ENCODE assay signal across 19 cellular contexts in genomic region chrX:72080800-72081199, GRCh38. TPM values are rescaled to one million over a fixed set of nuclear protein-coding genes. Genes with fewer than 3 reads are reported as not detected.
DNase-seq lines count a peak whose midpoint lies in the region; ATAC-seq, FAIRE-seq and TF ChIP-seq lines count a peak whose summit lies in the region.
"Had no signal": no experiment of that assay in that cellular context is flagged by ENCODE, and none has a peak within 500 bp of the region (broad histone marks: within the 10 kb centered on the region; RNA-seq: fewer than 3 reads in every experiment).

No MANE protein-coding gene starts in this region.

- TF ChIP-seq CTCF in left ventricle myocardium inferior (IDR thresholded peaks at IDR 0.05; ENCODE audit: borderline replicate concordance) (no peak), esophagus muscularis mucosa (IDR thresholded peaks at IDR 0.05) (no peak), GM10266 (IDR thresholded peaks at IDR 0.05; ENCODE audit: control insufficient read depth, insufficient read depth, low read depth, missing control alignments) (no peak)

- H3K23ac ChIP-seq in trophoblast cell (ENCODE audit: low read length): no peak overlapping the region

- H3K27ac ChIP-seq in left ventricle myocardium inferior (replicated peaks) (peak overlapping the region; percentile 81), esophagus muscularis mucosa (replicated peaks in 1 of 4) (peak overlapping the region in 3 of 4 donors; percentile 35 to 62 (median 46)), trophoblast cell (ENCODE audit: low read depth, low read length) (peak overlapping the region; percentile 86), Karpas-422 (ENCODE audit: low read length) (no peak overlapping the region)
- H3K27ac ChIP-seq: A549, PC-9 had no signal

- no peak for TF ChIP-seq EP300 in esophagus muscularis mucosa (IDR thresholded peaks at IDR 0.05)

- no peak overlapping the region for H4K12ac ChIP-seq in trophoblast cell (ENCODE audit: low read depth, low read length)

- no peaks in the 10 kb centered on the region for H3K27me3 ChIP-seq in left ventricle myocardium inferior (ENCODE audit: low read depth)
- H3K27me3 ChIP-seq in esophagus muscularis mucosa: peaks cover 0 to 4% (median 0%) of the 10 kb centered on the region in 4 donors
- H3K27me3 ChIP-seq in trophoblast cell (ENCODE audit: insufficient read depth, low read length): no peaks in the 10 kb centered on the region
- H3K27me3 ChIP-seq in Karpas-422 (ENCODE audit: low read length): no peaks in the 10 kb centered on the region

- peak overlapping the region; percentile 40 for H3K4me2 ChIP-seq in trophoblast cell (ENCODE audit: low read length)
- H3K4me2 ChIP-seq in Karpas-422 (ENCODE audit: low read depth, low read length, poor library complexity, severe bottlenecking): no peak overlapping the region
- H3K4me2 ChIP-seq: A549, PC-9 had no signal

- intact Hi-C loops in left ventricle myocardium inferior (cut with micrococcal nuclease) (no loop called here), Right ventricle myocardium superior (cut with DNase I) (no loop called here), esophagus muscularis mucosa (cut with DNase I) (no loop called here)

- H3K79me1 ChIP-seq in trophoblast cell (ENCODE audit: low read length): peaks cover 38% of the 10 kb centered on the region

- H3K4me3 ChIP-seq in left ventricle myocardium inferior: peak overlapping the region; percentile 58
- H3K4me3 ChIP-seq in esophagus muscularis mucosa: peak overlapping the region; percentile 21 to 34 (median 30)
- no peak overlapping the region for H3K4me3 ChIP-seq in trophoblast cell (ENCODE audit: low read depth, low read length)
- H3K4me3 ChIP-seq in Karpas-422 (ENCODE audit: low read length): no peak overlapping the region
- H3K4me3 ChIP-seq: A549, PC-9 had no signal

- H3K36me3 ChIP-seq in left ventricle myocardium inferior (no peaks in the 10 kb centered on the region), esophagus muscularis mucosa (no peaks in the 10 kb centered on the region), trophoblast cell (ENCODE audit: control insufficient read depth in 1 of 2, insufficient read depth in 2 of 2, low read length in 2 of 2) (no peaks in the 10 kb centered on the region), Karpas-422 (ENCODE audit: insufficient read depth, low read length) (no peaks in the 10 kb centered on the region)

- H3K14ac ChIP-seq in trophoblast cell (ENCODE audit: low read length): peak overlapping the region; percentile 77

- H3K9me3 ChIP-seq in left ventricle myocardium inferior (replicated peaks) (no peaks in the 10 kb centered on the region), esophagus muscularis mucosa (no peaks in the 10 kb centered on the region), trophoblast cell (ENCODE audit: insufficient read depth, low read depth, low read length) (no peaks in the 10 kb centered on the region), Karpas-422 (ENCODE audit: low read length) (no peaks in the 10 kb centered on the region)
- H3K9me3 ChIP-seq: A549 had no signal

- peak overlapping the region; percentile 94 for H3K18ac ChIP-seq in trophoblast cell (ENCODE audit: low read length)

- H2AK5ac ChIP-seq in trophoblast cell (ENCODE audit: low read length): peak overlapping the region; percentile 81

- H3K4ac ChIP-seq in trophoblast cell (ENCODE audit: low read depth, low read length): peak overlapping the region; percentile 4

- no peak overlapping the region for H2AFZ ChIP-seq in trophoblast cell (ENCODE audit: insufficient read depth, low read length, poor library complexity)
- H2AFZ ChIP-seq in Karpas-422 (ENCODE audit: low read length): no peak overlapping the region
- H2AFZ ChIP-seq: PC-9 had no signal

- no peaks in the 10 kb centered on the region for H4K20me1 ChIP-seq in Karpas-422 (ENCODE audit: insufficient read depth, low read depth, low read length)

- no peaks in the 10 kb centered on the region for H3K9me2 ChIP-seq in Karpas-422 (replicated peaks; ENCODE audit: insufficient read depth, low read length)

- FAIRE-seq in RCC 7860 (lab: Jason Lieb, UNC): no peak
- FAIRE-seq: A549, GM12891 had no signal

- DNase-seq in left ventricle myocardium inferior (no peak), Right ventricle myocardium superior (no peak), esophagus muscularis mucosa (ENCODE audit: extremely low spot score) (no peak), trophoblast cell (no peak), RCC 7860 (ENCODE audit: low spot score) (no peak), Karpas-422 (no peak), GM10266 (ENCODE audit: extremely low spot score) (no peak)
- DNase-seq: CD4-positive, CD25-positive, alpha-beta regulatory T cell; DMS79; NCI-H1105; NCI-H187; NCI-H446 treated with DMSO at 0.1 percent for 48 hours; NCI-H748 treated with DMSO at 0.1 percent for 48 hours; PC-9; SHP77 had no signal

- TF ChIP-seq POLR2A in esophagus muscularis mucosa (IDR thresholded peaks at IDR 0.05; ENCODE audit: low read depth): no peak

- H2BK12ac ChIP-seq in trophoblast cell (ENCODE audit: low read length): peak overlapping the region; percentile 59

- H4K91ac ChIP-seq in trophoblast cell (ENCODE audit: low read depth, low read length): peak overlapping the region; percentile 81

- H3K4me1 ChIP-seq in left ventricle myocardium inferior (peaks cover 24% of the 10 kb centered on the region), esophagus muscularis mucosa (peaks cover 6 to 51% (median 32%) of the 10 kb centered on the region in 4 donors), trophoblast cell (ENCODE audit: control insufficient read depth in 1 of 2, insufficient read depth in 2 of 2, low read length in 2 of 2) (peaks cover 46 to 53% of the 10 kb centered on the region in 2 experiments), Karpas-422 (ENCODE audit: low read length) (no peaks in the 10 kb centered on the region)
- H3K4me1 ChIP-seq: A549 had no signal

- H4K8ac ChIP-seq in trophoblast cell (ENCODE audit: low read depth, low read length): peak overlapping the region; percentile 75

- peak overlapping the region; percentile 97 for H2BK120ac ChIP-seq in trophoblast cell (ENCODE audit: insufficient read depth, low read length, poor library complexity)

- peak overlapping the region; percentile 82 for H2BK5ac ChIP-seq in trophoblast cell (ENCODE audit: low read depth, low read length, poor library complexity)

- ATAC-seq in Right ventricle myocardium superior (ENCODE audit: poor library complexity): no peak
- ATAC-seq: A549, HCT116 had no signal

- no peak overlapping the region for H3K9ac ChIP-seq in trophoblast cell (ENCODE audit: low read length)
- no peak overlapping the region for H3K9ac ChIP-seq in Karpas-422 (ENCODE audit: low read length)

- H3K79me2 ChIP-seq in trophoblast cell (ENCODE audit: control insufficient read depth, insufficient read depth, low read length, poor library complexity) (peaks cover 2% of the 10 kb centered on the region), Karpas-422 (ENCODE audit: low read length) (no peaks in the 10 kb centered on the region)

- 79% methylated on average over 7 of the region's 7 CpGs for WGBS in esophagus muscularis mucosa
- no CpG with 5 or more reads among the region's 7 CpGs for WGBS in trophoblast cell (ENCODE audit: extremely low coverage, insufficient coverage, insufficient read length)

RNA-seq across cellular contexts. Expression of gene RTL5, which starts 50.9 kb away (rescaled TPM):
- total RNA-seq in left ventricle myocardium inferior: 2.6 TPM
- 2.4 TPM for total RNA-seq in Right ventricle myocardium superior
- total RNA-seq in esophagus muscularis mucosa: 10 to 100 TPM in 3 of 4 donors, 1 to 10 TPM in 1; 8.0 to 19.8 (median 13.3) TPM
- 5.1 and 5.4 TPM in 2 replicates for polyA plus RNA-seq in trophoblast cell (2013)
- 0.07 TPM in 1 of 2 replicates, not detected in the other for total RNA-seq in Karpas-422 (2014; rRNA removed; shearing (Covaris generic); ENCODE audit: low replicate concordance)
- total RNA-seq: HT1080, PC-9 had no signal

Comparison
In these comparisons a context has a peak if more than half of its experiments do, and no peak if none do; other contexts are left out.
1. H3K4me3 ChIP-seq: peak in left ventricle myocardium inferior (single experiment) and esophagus muscularis mucosa (4 of 4); none in trophoblast cell (single experiment) and Karpas-422 (single experiment).